In the genomic region with DNA sequence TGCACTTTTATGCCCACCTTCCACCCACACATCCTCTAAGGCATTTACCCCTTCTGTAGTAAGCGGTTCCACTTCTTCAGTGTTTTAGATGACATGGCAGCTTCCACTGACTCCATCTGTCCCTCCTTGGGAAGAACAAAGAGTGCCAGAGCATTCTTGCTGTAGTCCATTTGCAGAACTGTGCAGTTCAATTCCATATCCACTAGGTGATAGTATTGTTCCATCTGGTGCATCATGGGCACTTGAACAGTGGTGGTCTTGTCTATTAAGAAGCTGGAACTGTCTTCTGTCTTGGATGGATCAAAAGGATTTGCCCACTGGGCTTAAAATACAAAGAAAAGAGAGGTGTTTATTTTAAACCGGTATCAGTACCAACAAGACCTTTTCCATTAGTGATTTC, we compare ENCODE assay signal across 19 cellular contexts. TPM values are rescaled to one million over a fixed set of nuclear protein-coding genes. Genes with fewer than 3 reads are reported as not detected.
A peak's percentile ranks its signal among the peaks of the same experiment; 100 is the strongest.
DNase-seq lines count a peak whose midpoint lies in the region; ATAC-seq and TF ChIP-seq lines count a peak whose summit lies in the region.
"Had no signal": no experiment of that assay in that cellular context is flagged by ENCODE, and none has a peak within 500 bp of the region (broad histone marks: within the 10 kb centered on the region; RNA-seq: fewer than 3 reads in every experiment).

No MANE protein-coding gene starts in this region.

- no peaks in the 10 kb centered on the region for H3K4me1 Mint-ChIP-seq in stimulated activated naive CD8-positive, alpha-beta T cell treated with anti-CD3 and anti-CD28 coated beads, Interleukin-15, amount 100 ng/mL, for 72 hours
- H3K4me1 Mint-ChIP-seq: CD4-positive, alpha-beta memory T cell; memory B cell had no signal

- no peaks in the 10 kb centered on the region for H3K36me3 ChIP-seq in KMS-11 (ENCODE audit: insufficient read depth)
- peaks cover 0 to 3% (median 2%) of the 10 kb centered on the region in 4 donors for H3K36me3 ChIP-seq in liver (ENCODE audit: control insufficient read depth in 4 of 4, insufficient read depth in 3 of 4, low read depth in 1 of 4, low read length in 3 of 4)
- H3K36me3 ChIP-seq: gastroesophageal sphincter had no signal

- H3K4me3 ChIP-seq in GM12865 (ENCODE audit: low read depth, low read length) (no peak overlapping the region), KMS-11 (IDR thresholded peaks at IDR 0.05; ENCODE audit: insufficient read depth, low read depth, low read length) (no peak overlapping the region), astrocyte of the cerebellum (ENCODE audit: low read depth, low read length) (no peak overlapping the region), liver (ENCODE audit: low read depth in 1 of 3, low read length in 3 of 3) (peak overlapping the region in 2 of 3 donors; percentile 54 to 64)
- H3K4me3 ChIP-seq: gastroesophageal sphincter had no signal

- no peak for ATAC-seq in stimulated activated naive CD8-positive, alpha-beta T cell treated with anti-CD3 and anti-CD28 coated beads, Interleukin-15, Interleukin-2, amounts not matched to agents 100 U/mL and 50 U/mL, for 24 hours
- ATAC-seq in HG02798 (IDR thresholded peaks at IDR 0.05; ENCODE audit: poor library complexity, unreplicated experiment), result no peak
- no peak for ATAC-seq in stimulated activated naive CD8-positive, alpha-beta T cell treated with anti-CD3 and anti-CD28 coated beads, Interleukin-15, amount 100 ng/mL, for 72 hours
- ATAC-seq: gastroesophageal sphincter had no signal

- no peaks in the 10 kb centered on the region for H3K9me3 Mint-ChIP-seq in stimulated activated naive CD8-positive, alpha-beta T cell treated with anti-CD3 and anti-CD28 coated beads, Interleukin-15, amount 100 ng/mL, for 72 hours
- H3K9me3 Mint-ChIP-seq: CD4-positive, alpha-beta memory T cell; dendritic cell treated with granulocyte-macrophage colony-stimulating factor and Interleukin-4, amounts not matched to agents 40 ng/mL and 50 ng/mL, for 4 days; stimulated activated naive CD8-positive, alpha-beta T cell treated with anti-CD3 and anti-CD28 coated beads, Interleukin-15, Interleukin-2, amounts not matched to agents 100 ng/mL and 50 ng/mL, for 24 hours had no signal

- 70% methylated on average over 2 of the region's 2 CpGs for WGBS in liver

- no peaks in the 10 kb centered on the region for H3K79me2 ChIP-seq in KMS-11 (ENCODE audit: insufficient read depth, low read depth)

- no peaks in the 10 kb centered on the region for H3K9me3 ChIP-seq in liver (ENCODE audit: control insufficient read depth in 4 of 4, low read length in 3 of 4)
- H3K9me3 ChIP-seq: gastroesophageal sphincter had no signal

- H3K27ac Mint-ChIP-seq in stimulated activated naive CD8-positive, alpha-beta T cell treated with anti-CD3 and anti-CD28 coated beads, Interleukin-15, amount 100 ng/mL, for 72 hours, result no peak overlapping the region
- H3K27ac Mint-ChIP-seq: CD4-positive, alpha-beta memory T cell; dendritic cell treated with granulocyte-macrophage colony-stimulating factor and Interleukin-4, amounts not matched to agents 40 ng/mL and 50 ng/mL, for 4 days; memory B cell; stimulated activated naive CD8-positive, alpha-beta T cell treated with anti-CD3 and anti-CD28 coated beads, Interleukin-15, Interleukin-2, amounts not matched to agents 100 ng/mL and 50 ng/mL, for 24 hours had no signal

- in situ Hi-C loops in astrocyte of the cerebellum (cut with HindIII; ENCODE audit: low sequenced_read_pairs), result no loop called here

- H3K4me2 ChIP-seq in KMS-11, result no peak overlapping the region

- TF ChIP-seq CTCF in GM12865 (IDR thresholded peaks at IDR 0.05; ENCODE audit: insufficient read depth, low read depth, low read length, missing control alignments) (peak; percentile 32), KMS-11 (conservative IDR thresholded peaks at IDR 0.05; ENCODE audit: low read depth, low read length) (0 out of 2 replicates have a peak, but pooled peaks have one; percentile 48), astrocyte of the cerebellum (IDR thresholded peaks at IDR 0.05; ENCODE audit: low read depth, low read length, missing control alignments) (peak; percentile 45), liver (IDR thresholded peaks at IDR 0.05; ENCODE audit: low read depth, low read length, missing input control) (peak; percentile 31)

- H3K27me3 Mint-ChIP-seq in stimulated activated naive CD8-positive, alpha-beta T cell treated with anti-CD3 and anti-CD28 coated beads, Interleukin-15, amount 100 ng/mL, for 72 hours, result no peaks in the 10 kb centered on the region
- H3K27me3 Mint-ChIP-seq: CD4-positive, alpha-beta memory T cell; dendritic cell treated with granulocyte-macrophage colony-stimulating factor and Interleukin-4, amounts not matched to agents 40 ng/mL and 50 ng/mL, for 4 days; memory B cell; stimulated activated naive CD8-positive, alpha-beta T cell treated with anti-CD3 and anti-CD28 coated beads, Interleukin-15, Interleukin-2, amounts not matched to agents 100 ng/mL and 50 ng/mL, for 24 hours had no signal

- peak; percentile 57 to 72 for TF ChIP-seq RAD21 in liver (IDR thresholded peaks at IDR 0.05)

- no peak overlapping the region for H2AFZ ChIP-seq in KMS-11 (ENCODE audit: low read depth)

- H3K27me3 ChIP-seq in KMS-11 (ENCODE audit: insufficient read depth, low read depth) (no peaks in the 10 kb centered on the region), liver (ENCODE audit: control insufficient read depth in 4 of 4, insufficient read depth in 4 of 4, low read length in 3 of 4) (no peaks in the 10 kb centered on the region)
- H3K27me3 ChIP-seq: gastroesophageal sphincter had no signal

- H3K4me3 Mint-ChIP-seq in stimulated activated naive CD8-positive, alpha-beta T cell treated with anti-CD3 and anti-CD28 coated beads, Interleukin-15, amount 100 ng/mL, for 72 hours, result no peak overlapping the region
- H3K4me3 Mint-ChIP-seq: CD4-positive, alpha-beta memory T cell; dendritic cell treated with granulocyte-macrophage colony-stimulating factor and Interleukin-4, amounts not matched to agents 40 ng/mL and 50 ng/mL, for 4 days; memory B cell; stimulated activated naive CD8-positive, alpha-beta T cell treated with anti-CD3 and anti-CD28 coated beads, Interleukin-15, Interleukin-2, amounts not matched to agents 100 ng/mL and 50 ng/mL, for 24 hours had no signal

- H4K20me1 ChIP-seq in KMS-11 (ENCODE audit: insufficient read depth), result no peaks in the 10 kb centered on the region

- DNase-seq in GM12865 (ENCODE audit: low read depth) (no peak), astrocyte of the cerebellum (ENCODE audit: low read depth) (no peak), NCI-H1092 treated with DMSO at 0.1 percent for 48 hours (lab: John Stamatoyannopoulos, UW) (no peak)
- no peak for DNase-seq in stimulated activated naive CD8-positive, alpha-beta T cell treated with anti-CD3 and anti-CD28 coated beads, Interleukin-15, Interleukin-2, amounts not matched to agents 100 U/mL and 50 U/mL, for 24 hours
- no peak for DNase-seq in stimulated activated naive CD8-positive, alpha-beta T cell treated with anti-CD3 and anti-CD28 coated beads, Interleukin-15, amount 100 ng/mL, for 72 hours
- DNase-seq: activated CD4-positive, alpha-beta T cell treated with anti-CD3 and anti-CD28 coated beads, Interleukin-2, amount 50 U/mL, for 48 hours; activated naive CD4-positive, alpha-beta T cell treated with Interleukin-2 at 50 U/mL for 16 hours; CD4-positive, alpha-beta memory T cell; NCI-H446 treated with DMSO at 0.1 percent for 48 hours; posterior cingulate gyrus; stimulated activated CD4-positive, alpha-beta T cell treated with anti-CD3 and anti-CD28 coated beads, Interleukin-4, amount 100 ng/mL, for 1 hour; T-helper 1 cell had no signal

- H3K9ac ChIP-seq in KMS-11 (no peak overlapping the region), liver (ENCODE audit: low read depth in 1 of 2, low read length in 2 of 2) (peak overlapping the region in 1 of 2 donors; percentile 13)

- H3K27ac ChIP-seq in KMS-11 (no peak overlapping the region), liver (ENCODE audit: low read depth in 1 of 2, low read length in 2 of 2) (no peak overlapping the region)
- H3K27ac ChIP-seq: gastroesophageal sphincter had no signal

- H3K4me1 ChIP-seq in KMS-11 (ENCODE audit: low read depth, poor library complexity, severe bottlenecking) (no peaks in the 10 kb centered on the region), liver (ENCODE audit: control insufficient read depth in 4 of 4, insufficient read depth in 4 of 4, low read length in 3 of 4) (peaks cover 3 to 25% (median 15%) of the 10 kb centered on the region in 4 donors)
- H3K4me1 ChIP-seq: gastroesophageal sphincter had no signal

TF ChIP-seq in liver, 16 proteins besides CTCF, POLR2A, EP300 and RAD21:
- TF ChIP-seq, protein P1, sequence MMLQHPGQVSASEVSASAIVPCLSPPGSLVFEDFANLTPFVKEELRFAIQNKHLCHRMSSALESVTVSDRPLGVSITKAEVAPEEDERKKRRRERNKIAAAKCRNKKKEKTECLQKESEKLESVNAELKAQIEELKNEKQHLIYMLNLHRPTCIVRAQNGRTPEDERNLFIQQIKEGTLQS (IDR thresholded peaks at IDR 0.05), result no peak
- TF ChIP-seq, protein P2, sequence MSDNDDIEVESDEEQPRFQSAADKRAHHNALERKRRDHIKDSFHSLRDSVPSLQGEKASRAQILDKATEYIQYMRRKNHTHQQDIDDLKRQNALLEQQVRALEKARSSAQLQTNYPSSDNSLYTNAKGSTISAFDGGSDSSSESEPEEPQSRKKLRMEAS (IDR thresholded peaks at IDR 0.05), result no peak
- TF ChIP-seq NR2F2 (IDR thresholded peaks at IDR 0.05) (no peak), FOXA2 (IDR thresholded peaks at IDR 0.05) (no peak), TAF1 (conservative IDR thresholded peaks at IDR 0.05) (no peak), HNF4A (conservative IDR thresholded peaks at IDR 0.05) (no peak)

RNA-seq across cellular contexts. Expression of a gene that starts 3.5 kb away (rescaled TPM):
- total RNA-seq in liver, result 100 to 1,000 TPM; 158 to 325 TPM
- 100 to 1,000 TPM; 172 to 235 TPM for polyA plus RNA-seq in liver
- total RNA-seq: CD4-positive, alpha-beta memory T cell; gastroesophageal sphincter had no signal
- polyA plus RNA-seq: CD4-positive, alpha-beta memory T cell had no signal

Comparison
In these comparisons a context has a peak if more than half of its experiments do, and no peak if none do; other contexts are left out.
1. H3K4me3 ChIP-seq: peak in liver (2 of 3); none in GM12865 (single experiment), KMS-11 (single experiment) and astrocyte of the cerebellum (single experiment).
2. Peak in every context shown above with its lines, with median percentiles within 50 percentile points of each other: CTCF ChIP-seq.